17 cellular contexts compared by ENCODE assay signal in the genomic region with DNA sequence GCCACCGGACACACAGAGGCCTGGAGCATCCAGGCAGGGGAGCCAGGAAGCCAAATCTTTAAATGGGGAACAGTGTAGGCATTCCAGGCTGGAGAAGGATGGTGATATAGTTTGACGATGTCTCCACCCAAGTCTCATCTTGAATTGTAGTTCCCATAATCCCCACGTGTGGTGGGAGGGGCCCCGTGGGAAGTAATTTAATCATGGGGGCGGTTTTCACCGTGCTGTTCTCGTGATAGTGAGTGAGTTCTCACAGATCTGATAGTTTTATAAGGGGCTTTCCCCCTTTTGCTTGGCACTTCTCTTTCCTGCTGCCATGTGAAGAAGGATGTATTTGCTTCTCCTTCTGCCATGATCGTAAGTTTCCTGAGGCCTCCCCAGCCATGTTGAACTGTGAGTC. TPM values are rescaled to one million over a fixed set of nuclear protein-coding genes. Genes with fewer than 3 reads are reported as not detected.
DNase-seq lines count a peak whose midpoint lies in the region.
"Had no signal": no experiment of that assay in that cellular context is flagged by ENCODE, and none has a peak within 500 bp of the region (broad histone marks: within the 10 kb centered on the region; RNA-seq: fewer than 3 reads in every experiment).

No MANE protein-coding gene starts in this region.

- in situ Hi-C loops in Caki2 (cut with HindIII; ENCODE audit: low pct_unique_long_range_greater_than_20kb, low sequenced_read_pairs) = no loop called here

- peak overlapping the region; percentile 18 for H3K27ac Mint-ChIP-seq in dendritic cell treated with granulocyte-macrophage colony-stimulating factor and Interleukin-4, amounts not matched to agents 40 ng/mL and 50 ng/mL, for 4 days
- H3K27ac Mint-ChIP-seq: activated CD4-positive, alpha-beta T cell treated with anti-CD3 and anti-CD28 coated beads for 36 hours; activated T-cell treated with anti-CD3 and anti-CD28 coated beads, Interleukin-2, amount 50 U/mL, for 72 hours had no signal

- H3K4me1 Mint-ChIP-seq in dendritic cell treated with granulocyte-macrophage colony-stimulating factor and Interleukin-4, amounts not matched to agents 40 ng/mL and 50 ng/mL, for 4 days (ENCODE audit: low read depth) = peaks cover 35% of the 10 kb centered on the region

- no peaks in the 10 kb centered on the region for H3K36me3 Mint-ChIP-seq in dendritic cell treated with granulocyte-macrophage colony-stimulating factor and Interleukin-4, amounts not matched to agents 40 ng/mL and 50 ng/mL, for 4 days (ENCODE audit: low read depth)

- peaks cover 5% of the 10 kb centered on the region for H3K9me3 Mint-ChIP-seq in dendritic cell treated with granulocyte-macrophage colony-stimulating factor and Interleukin-4, amounts not matched to agents 40 ng/mL and 50 ng/mL, for 4 days
- H3K9me3 Mint-ChIP-seq: activated T-cell treated with anti-CD3 and anti-CD28 coated beads, Interleukin-2, amount 50 U/mL, for 72 hours had no signal

- no peak overlapping the region for H3K4me3 Mint-ChIP-seq in dendritic cell treated with granulocyte-macrophage colony-stimulating factor and Interleukin-4, amounts not matched to agents 40 ng/mL and 50 ng/mL, for 4 days
- H3K4me3 Mint-ChIP-seq: activated CD4-positive, alpha-beta T cell treated with anti-CD3 and anti-CD28 coated beads for 36 hours; activated T-cell treated with anti-CD3 and anti-CD28 coated beads, Interleukin-2, amount 50 U/mL, for 72 hours had no signal

- DNase-seq in Caki2 (ENCODE audit: low read depth) = peak; percentile 38
- DNase-seq in M059J (ENCODE audit: low read depth) = peak; percentile 42
- peak; percentile 34 for DNase-seq in posterior vena cava (ENCODE audit: low spot score)
- DNase-seq in dedifferentiated amniotic fluid mesenchymal stem cell (ENCODE audit: extremely low spot score) = no peak
- DNase-seq in kidney tubule cell (ENCODE audit: low spot score) = no peak
- no peak for DNase-seq in MV-4-11 (lab: John Stamatoyannopoulos, UW)
- DNase-seq in 8988T = no peak
- DNase-seq: activated CD4-positive, alpha-beta T cell treated with anti-CD3 and anti-CD28 coated beads for 36 hours; activated naive CD4-positive, alpha-beta T cell treated with anti-CD3 and anti-CD28 coated beads, Interleukin-2, amount 50 U/mL, for 16 hours; activated T-cell treated with anti-CD3 and anti-CD28 coated beads, Interleukin-2, amount 50 U/mL, for 72 hours; central memory CD4-positive, alpha-beta T cell; Kasumi-1; NCI-H524; SIG-M5; stimulated activated CD4-positive, alpha-beta T cell treated with anti-CD3 and anti-CD28 coated beads, Interleukin-2, amount 100 ng/mL, for 48 hours; stimulated activated naive CD4-positive, alpha-beta T cell had no signal

- intact Hi-C loops in dendritic cell treated with granulocyte-macrophage colony-stimulating factor and Interleukin-4, amounts not matched to agents 40 ng/mL and 50 ng/mL, for 4 days (cut with micrococcal nuclease) = no loop called here
- intact Hi-C loops in posterior vena cava (cut with DNase I) = no loop called here

- H3K27me3 Mint-ChIP-seq in dendritic cell treated with granulocyte-macrophage colony-stimulating factor and Interleukin-4, amounts not matched to agents 40 ng/mL and 50 ng/mL, for 4 days = peaks cover 47% of the 10 kb centered on the region

RNA-seq across cellular contexts. Expression of a gene that starts 28.8 kb away (rescaled TPM):
- total RNA-seq in Caki2 (2014; rRNA removed; shearing (Covaris generic); ENCODE audit: low replicate concordance) = 8.2 and 17.2 TPM in 2 replicates
- total RNA-seq in M059J (2014; rRNA removed; shearing (Covaris generic)) = 26.3 and 27.1 TPM in 2 replicates
- 1 to 10 TPM; 1.6 to 2.0 TPM for total RNA-seq in posterior vena cava

Comparison
In these comparisons a context has a peak if more than half of its experiments do, and no peak if none do; other contexts are left out.
1. DNase-seq: peak in Caki2 (single experiment), M059J (single experiment) and posterior vena cava (single experiment); none in dedifferentiated amniotic fluid mesenchymal stem cell (single experiment), kidney tubule cell (single experiment), MV-4-11 (single experiment) and 8988T (single experiment).